In genomic region chr10:73414230-73414981, GRCh38 we compare ENCODE assay signal across 9 cellular contexts. TPM values are rescaled to one million over a fixed set of nuclear protein-coding genes. Genes with fewer than 3 reads are reported as not detected.
DNase-seq lines count a peak whose midpoint lies in the region; ATAC-seq, FAIRE-seq and TF ChIP-seq lines count a peak whose summit lies in the region.
"Had no signal": no experiment of that assay in that cellular context is flagged by ENCODE, and none has a peak within 500 bp of the region (broad histone marks: within the 10 kb centered on the region; RNA-seq: fewer than 3 reads in every experiment).

No MANE protein-coding gene starts in this region.

- ATAC-seq in CD8-positive, alpha-beta T cell, result peak; percentile 2
- ATAC-seq in GM21576 (IDR thresholded peaks at IDR 0.05; ENCODE audit: unreplicated experiment) (peak; percentile 29), lung (ENCODE audit: insufficient read depth, low FRiP score) (peak; percentile 8)

- intact Hi-C loops in CD8-positive, alpha-beta T cell (cut with DNase I, micrococcal nuclease), result loop anchor here (1.0 to 10.0 kb wide), 7 partner anchors 81 to 720 kb away; partner anchors contain the start of genes DNAJC9 (in 1 of the 2), MCU (in 1 of the 2), P4HA1 (in 1 of the 2) and SEC24C (in 1 of the 2)
- intact Hi-C loops in uterus (cut with DNase I; ENCODE audit: low total_unique reads), result no loop called here

- peak; percentile 26 for TF ChIP-seq CTCF in CD8-positive, alpha-beta T cell (IDR thresholded peaks at IDR 0.05)
- TF ChIP-seq CTCF in bronchial epithelial cell (IDR thresholded peaks at IDR 0.05; ENCODE audit: insufficient read depth, low read length, severe bottlenecking) (no peak), lung (IDR thresholded peaks at IDR 0.05; ENCODE audit: control extremely low read depth, extremely low read depth) (no peak), uterus (IDR thresholded peaks at IDR 0.05) (no peak)

- peaks cover 39% of the 10 kb centered on the region for H3K4me1 Mint-ChIP-seq in CD8-positive, alpha-beta T cell (ENCODE audit: low read depth)

- H3K27ac ChIP-seq in CD8-positive, alpha-beta T cell (ENCODE audit: low read depth, low read length), result peak overlapping the region; percentile 95
- H3K27ac ChIP-seq in lung (ENCODE audit: low read depth in 1 of 2, low read length in 1 of 2) (peak overlapping the region; percentile 43 to 68), uterus (peak overlapping the region; percentile 93 to 94)

- DNase-seq in CD8-positive, alpha-beta T cell, result no peak
- DNase-seq in MG63, result no peak
- peak; percentile 86 for DNase-seq in bronchial epithelial cell (ENCODE audit: low read depth)
- no peak for DNase-seq in lung (ENCODE audit: low spot score)
- no peak for DNase-seq in uterus
- DNase-seq in GF-D8 (lab: John Stamatoyannopoulos, UW), result no peak
- no peak for DNase-seq in NCI-H1436 treated with DMSO at 0.1 percent for 48 hours (lab: John Stamatoyannopoulos, UW)

- H3K9me3 ChIP-seq in CD8-positive, alpha-beta T cell (ENCODE audit: low read length), result no peaks in the 10 kb centered on the region
- no peaks in the 10 kb centered on the region for H3K9me3 ChIP-seq in MG63
- no peaks in the 10 kb centered on the region for H3K9me3 ChIP-seq in lung (ENCODE audit: control insufficient read depth in 2 of 2, insufficient read depth in 1 of 2, low read length in 1 of 2)
- no peaks in the 10 kb centered on the region for H3K9me3 ChIP-seq in uterus

- no peaks in the 10 kb centered on the region for H3K27me3 Mint-ChIP-seq in CD8-positive, alpha-beta T cell (ENCODE audit: low read depth)

- no peaks in the 10 kb centered on the region for H3K36me3 ChIP-seq in CD8-positive, alpha-beta T cell (ENCODE audit: insufficient read depth, low read length)
- H3K36me3 ChIP-seq in MG63, result peaks cover 5% of the 10 kb centered on the region
- no peaks in the 10 kb centered on the region for H3K36me3 ChIP-seq in bronchial epithelial cell (ENCODE audit: control insufficient read depth, insufficient read depth, low read length)
- no peaks in the 10 kb centered on the region for H3K36me3 ChIP-seq in lung (ENCODE audit: control insufficient read depth in 2 of 2, insufficient read depth in 2 of 2, low read length in 2 of 2)
- H3K36me3 ChIP-seq in uterus, result no peaks in the 10 kb centered on the region

- CTCF ChIA-PET in CD8-positive, alpha-beta T cell (lab: Charles Lee), result interaction anchor here (1.0 kb wide), 1 partner anchor 11 kb away, joined by 3 read pairs; no protein-coding TSS in a partner anchor

- TF ChIP-seq POLR2A in uterus (IDR thresholded peaks at IDR 0.05), result no peak

- H3K9me3 Mint-ChIP-seq in CD8-positive, alpha-beta T cell, result no peaks in the 10 kb centered on the region

- no peaks in the 10 kb centered on the region for H3K27me3 ChIP-seq in CD8-positive, alpha-beta T cell (ENCODE audit: insufficient read depth, low read length)
- H3K27me3 ChIP-seq in MG63 (no peaks in the 10 kb centered on the region), bronchial epithelial cell (ENCODE audit: control insufficient read depth, insufficient read depth, low read length) (no peaks in the 10 kb centered on the region), lung (ENCODE audit: control insufficient read depth, insufficient read depth) (no peaks in the 10 kb centered on the region), uterus (no peaks in the 10 kb centered on the region)

- H3K4me3 ChIP-seq in CD8-positive, alpha-beta T cell (ENCODE audit: low read depth, low read length), result peak overlapping the region; percentile 97
- peak overlapping the region; percentile 90 for H3K4me3 ChIP-seq in MG63
- H3K4me3 ChIP-seq in bronchial epithelial cell (ENCODE audit: low read depth, low read length), result peak overlapping the region; percentile 88
- peak overlapping the region; percentile 90 for H3K4me3 ChIP-seq in lung
- H3K4me3 ChIP-seq in uterus, result peak overlapping the region; percentile 70 to 89

- H3K27ac Mint-ChIP-seq in CD8-positive, alpha-beta T cell, result peak overlapping the region; percentile 87

- H3K4me1 ChIP-seq in CD8-positive, alpha-beta T cell (ENCODE audit: insufficient read depth, low read length), result peaks cover 14% of the 10 kb centered on the region
- H3K4me1 ChIP-seq in lung (ENCODE audit: control insufficient read depth in 2 of 2, insufficient read depth in 2 of 2, low read length in 2 of 2), result peaks cover 2 to 4% of the 10 kb centered on the region in 2 donors
- H3K4me1 ChIP-seq in uterus, result peaks cover 0 to 7% of the 10 kb centered on the region in 2 donors

- WGBS in lung, 2 donors, result 6 to 9% methylated on average over 19 of the region's 19 CpGs

- H3K36me3 Mint-ChIP-seq in CD8-positive, alpha-beta T cell, result peaks cover 21% of the 10 kb centered on the region

- POLR2A ChIA-PET in CD8-positive, alpha-beta T cell (lab: Charles Lee), result interaction anchor here (0.9 to 1.2 kb wide), 2 partner anchors 212 to 319 kb away, joined by 3 to 4 read pairs; no protein-coding TSS in a partner anchor

- no peak for FAIRE-seq in bronchial epithelial cell (lab: Jason Lieb, UNC)

- H3K4me3 Mint-ChIP-seq in CD8-positive, alpha-beta T cell, result peak overlapping the region; percentile 88

RNA-seq across cellular contexts. Expression of gene ANXA7, which starts 0.5 kb away (rescaled TPM):
- 10 to 100 TPM; 94.8 to 95.6 TPM for total RNA-seq in CD8-positive, alpha-beta T cell
- total RNA-seq in MG63 (2014; rRNA removed; shearing (Covaris generic); ENCODE audit: low replicate concordance), result 32.7 and 62.7 TPM in 2 replicates
- 88.7 and 106 TPM in 2 replicates for total RNA-seq in bronchial epithelial cell
- total RNA-seq in lung, result 100 to 1,000 TPM in 1 of 2 donors, 10 to 100 TPM in 1; 76.7 to 134 TPM
- 100 to 1,000 TPM in 1 of 2 donors, 10 to 100 TPM in 1; 59.3 to 121 TPM for polyA plus RNA-seq in lung
- 100 to 1,000 TPM in 1 of 4 donors, 10 to 100 TPM in 3; 42.3 to 106 (median 65.6) TPM for total RNA-seq in uterus

RNA-seq across cellular contexts. Expression of gene MSS51, which starts 19.0 kb away (rescaled TPM):
- under 1 TPM; 0.49 to 0.72 TPM for total RNA-seq in CD8-positive, alpha-beta T cell
- total RNA-seq in MG63 (2014; rRNA removed; shearing (Covaris generic); ENCODE audit: low replicate concordance), result 0.10 and 2.4 TPM in 2 replicates
- total RNA-seq in bronchial epithelial cell, result 0.90 and 1.1 TPM in 2 replicates
- 1 to 10 TPM; 2.3 to 4.1 TPM for total RNA-seq in lung
- 1 to 10 TPM in 1 of 2 donors, under 1 TPM in 1; 0.74 to 3.0 TPM for polyA plus RNA-seq in lung
- total RNA-seq in uterus, result 1 to 10 TPM in 2 of 4 donors, under 1 TPM in 1, not detected in 1; 0.51 to 7.3 (median 5.5) TPM

RNA-seq across cellular contexts. Expression of gene CFAP70, which starts 55.7 kb away (rescaled TPM):
- 1 to 10 TPM; 2.4 to 2.8 TPM for total RNA-seq in CD8-positive, alpha-beta T cell
- 2.8 and 4.1 TPM in 2 replicates for total RNA-seq in MG63 (2014; rRNA removed; shearing (Covaris generic); ENCODE audit: low replicate concordance)
- total RNA-seq in bronchial epithelial cell, result 0.79 and 2.4 TPM in 2 replicates
- total RNA-seq in lung, result 10 to 100 TPM; 11.2 to 17.2 TPM
- 1 to 10 TPM; 3.5 to 6.0 TPM for polyA plus RNA-seq in lung
- 10 to 100 TPM in 1 of 4 donors, 1 to 10 TPM in 3; 1.5 to 11.3 (median 3.0) TPM for total RNA-seq in uterus
- total RNA-seq: M059J had no signal
